ENCODE assay signal across 2 cellular contexts in the genomic region with DNA sequence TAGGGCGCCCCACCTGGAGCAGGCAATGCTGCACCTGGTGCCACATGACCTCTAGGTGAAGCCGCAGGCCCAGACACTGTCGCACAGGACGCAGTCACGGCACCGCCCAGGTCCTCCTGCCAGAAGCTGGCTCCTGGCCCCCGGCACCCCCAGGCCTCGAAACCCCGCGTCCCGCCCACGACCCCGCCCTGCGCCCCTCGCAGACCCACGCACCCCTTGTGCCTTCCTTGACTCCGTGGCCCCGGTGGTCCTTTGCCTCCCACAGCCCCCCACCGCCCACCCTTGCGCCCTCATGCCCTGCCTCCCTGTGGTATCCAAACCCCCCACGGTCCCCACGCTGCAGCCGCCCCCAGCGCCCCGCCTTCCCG.
"Had no signal": no experiment of that assay in that cellular context is flagged by ENCODE, and none has a peak within 500 bp of the region (broad histone marks: within the 10 kb centered on the region; RNA-seq: fewer than 3 reads in every experiment).

No MANE protein-coding gene starts in this region.

- DNase-seq: cortex of kidney, sigmoid colon had no signal
